28 cellular contexts compared by ENCODE assay signal in genomic region chr6:35547666-35548065, GRCh38. TPM values are rescaled to one million over a fixed set of nuclear protein-coding genes. Genes with fewer than 3 reads are reported as not detected.
"Had no signal": no experiment of that assay in that cellular context is flagged by ENCODE, and none has a peak within 500 bp of the region (broad histone marks: within the 10 kb centered on the region; RNA-seq: fewer than 3 reads in every experiment).

No MANE protein-coding gene starts in this region.

- H3K27ac Mint-ChIP-seq: activated naive CD4-positive, alpha-beta T cell treated with anti-CD3 and anti-CD28 coated beads, Interleukin-2, amount 10 ng/mL, durations not matched to agents 7 days and 5 days; activated naive CD8-positive, alpha-beta T cell treated with anti-CD3 and anti-CD28 coated beads, Interleukin-2, amount 50 U/mL, for 24 hours; brain; T-cell had no signal

- H3K4me3 ChIP-seq: colonic mucosa, esophagus squamous epithelium, lung, psoas muscle, tibial nerve, vagina had no signal

- H3K4me3 Mint-ChIP-seq: activated naive CD4-positive, alpha-beta T cell treated with anti-CD3 and anti-CD28 coated beads, Interleukin-2, amount 10 ng/mL, durations not matched to agents 7 days and 5 days; activated naive CD8-positive, alpha-beta T cell treated with anti-CD3 and anti-CD28 coated beads, Interleukin-2, amount 50 U/mL, for 24 hours; activated T-cell treated with anti-CD3 and anti-CD28 coated beads, Interleukin-2, amount 50 U/mL, for 4 hours; brain; nephron progenitor cell; T-cell had no signal

- H3K27me3 Mint-ChIP-seq: activated naive CD8-positive, alpha-beta T cell treated with anti-CD3 and anti-CD28 coated beads, Interleukin-2, amount 50 U/mL, for 24 hours; T-cell had no signal

- H3K36me3 ChIP-seq: colonic mucosa, esophagus squamous epithelium, tibial nerve, vagina had no signal

- H3K27me3 ChIP-seq: colonic mucosa, vagina had no signal

- H3K4me1 Mint-ChIP-seq: activated naive CD8-positive, alpha-beta T cell treated with anti-CD3 and anti-CD28 coated beads, Interleukin-2, amount 50 U/mL, for 24 hours; brain had no signal

- ATAC-seq: activated naive CD8-positive, alpha-beta T cell treated with anti-CD3 and anti-CD28 coated beads, Interleukin-2, amount 50 U/mL, for 24 hours; activated T-cell treated with anti-CD3 and anti-CD28 coated beads, Interleukin-2, amount 50 U/mL, for 4 hours; psoas muscle; right cardiac atrium; stimulated activated naive CD8-positive, alpha-beta T cell treated with anti-CD3 and anti-CD28 coated beads, Interleukin-15, Interleukin-2, amounts not matched to agents 100 U/mL and 50 U/mL, for 24 hours; T-cell had no signal

- DNase-seq: activated CD4-positive, alpha-beta T cell treated with anti-CD3 and anti-CD28 coated beads, Interleukin-2, amount 50 U/mL, for 1 hour; activated CD4-positive, CD25-positive, alpha-beta regulatory T cell treated with anti-CD3 and anti-CD28 coated beads, Interleukin-2, amount 50 U/mL, for 72 hours; activated CD8-positive, alpha-beta memory T cell treated with anti-CD3 and anti-CD28 coated beads, Interleukin-2, amount 50 U/mL, for 4 hours; activated effector memory CD4-positive, alpha-beta T cell treated with Interleukin-2 at 50 U/mL for 16 hours; activated naive CD4-positive, alpha-beta T cell treated with anti-CD3 and anti-CD28 coated beads, Interleukin-2, amount 10 ng/mL, durations not matched to agents 7 days and 5 days; activated naive CD8-positive, alpha-beta T cell treated with anti-CD3 and anti-CD28 coated beads, Interleukin-2, amount 50 U/mL, for 24 hours; activated T-cell treated with anti-CD3 and anti-CD28 coated beads, Interleukin-2, amount 50 U/mL, for 4 hours; anterior cingulate cortex; central memory CD4-positive, alpha-beta T cell; colonic mucosa; effector CD4-positive, alpha-beta T cell; esophagus squamous epithelium; foreskin fibroblast; hippocampal formation; islet precursor cell; nephron progenitor cell; psoas muscle; right cardiac atrium; stimulated activated naive CD8-positive, alpha-beta T cell treated with anti-CD3 and anti-CD28 coated beads, Interleukin-15, Interleukin-2, amounts not matched to agents 100 U/mL and 50 U/mL, for 24 hours; substantia nigra; T-cell; T-helper 9 cell had no signal

- H3K27ac ChIP-seq: colonic mucosa, esophagus squamous epithelium, psoas muscle, tibial nerve, vagina had no signal

- H3K4me1 ChIP-seq: colonic mucosa, psoas muscle, tibial nerve had no signal

- H3K9me3 ChIP-seq: colonic mucosa had no signal

RNA-seq across cellular contexts. Expression of gene TULP1, which starts 35.0 kb away (rescaled TPM):
- total RNA-seq: activated T-cell treated with anti-CD3 and anti-CD28 coated beads, Interleukin-2, amount 50 U/mL, for 4 hours; colonic mucosa; esophagus squamous epithelium; glomerular endothelial cell; osteoblast; psoas muscle; T-cell; vagina had no signal
